Comparison of ENCODE assay signal across 33 cellular contexts in the genomic region with DNA sequence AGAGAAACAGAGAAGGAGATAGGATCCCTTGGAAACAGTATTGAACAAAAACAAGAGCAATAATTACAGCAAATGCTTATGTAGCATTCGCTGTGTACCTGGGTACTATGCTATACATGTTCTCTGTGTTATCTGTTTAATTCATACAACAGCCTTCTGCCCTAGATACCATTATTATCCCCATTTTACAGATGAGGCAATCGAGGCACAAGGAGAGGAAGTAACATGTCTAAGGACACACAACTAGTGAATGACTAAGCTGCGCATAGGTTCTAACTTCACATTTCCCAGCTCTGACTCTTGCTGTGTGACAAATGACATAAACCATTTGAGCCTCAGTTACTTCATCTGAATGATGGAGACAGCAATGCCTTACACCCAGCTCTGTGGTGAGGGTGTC.
"Had no signal": no experiment of that assay in that cellular context is flagged by ENCODE, and none has a peak within 500 bp of the region (broad histone marks: within the 10 kb centered on the region; RNA-seq: fewer than 3 reads in every experiment).

No MANE protein-coding gene starts in this region.

- H3K27me3 ChIP-seq: neutrophil, ovary, suprapubic skin, testis, tibial artery, transverse colon, upper lobe of right lung, vagina had no signal

- H3K4me1 ChIP-seq: parathyroid adenoma, psoas muscle, spleen, suprapubic skin, testis, transverse colon, upper lobe of right lung, vagina had no signal

- H3K36me3 ChIP-seq: neutrophil, ovary, spleen, suprapubic skin, tibial artery, transverse colon, upper lobe of right lung, vagina had no signal

- H3K27ac Mint-ChIP-seq: naive B cell; naive thymus-derived CD8-positive, alpha-beta T cell; natural killer cell treated with Interleukin-12 subunit alpha and Interleukin-12 subunit beta and Interleukin-15 and Interleukin-18, amount 100 ng/mL, for 72 hours; nephron progenitor cell; progenitor cell of endocrine pancreas; stimulated activated memory B cell treated with anti-CD40 and anti-IgM and Interleukin-4, amounts not matched to agents 10 μg/mL and 1 μg/mL and 100 μg/mL, for 72 hours; stimulated activated naive CD8-positive, alpha-beta T cell treated with anti-CD3 and anti-CD28 coated beads, Interleukin-15, amount 100 ng/mL, for 72 hours; type B pancreatic cell had no signal

- H3K9me3 ChIP-seq: neutrophil, ovary, psoas muscle, spleen, suprapubic skin, testis, tibial artery, transverse colon, upper lobe of right lung, vagina had no signal

- ATAC-seq: naive thymus-derived CD8-positive, alpha-beta T cell; natural killer cell treated with Interleukin-12 subunit alpha and Interleukin-12 subunit beta and Interleukin-15 and Interleukin-18, amount 100 ng/mL, for 72 hours; psoas muscle; sciatic nerve; stimulated activated naive CD8-positive, alpha-beta T cell treated with anti-CD3 and anti-CD28 coated beads, Interleukin-15, Interleukin-2, amounts not matched to agents 100 U/mL and 50 U/mL, for 24 hours had no signal

- H3K36me3 Mint-ChIP-seq: naive B cell; naive thymus-derived CD8-positive, alpha-beta T cell; natural killer cell treated with Interleukin-12 subunit alpha and Interleukin-12 subunit beta and Interleukin-15 and Interleukin-18, amount 100 ng/mL, for 72 hours; stimulated activated memory B cell treated with anti-CD40 and anti-IgM and Interleukin-4, amounts not matched to agents 10 μg/mL and 1 μg/mL and 100 μg/mL, for 72 hours; type B pancreatic cell had no signal

- H3K4me3 Mint-ChIP-seq: naive B cell; naive thymus-derived CD8-positive, alpha-beta T cell; natural killer cell treated with Interleukin-12 subunit alpha and Interleukin-12 subunit beta and Interleukin-15 and Interleukin-18, amount 100 ng/mL, for 72 hours; nephron progenitor cell; neural crest cell; stimulated activated memory B cell treated with anti-CD40 and anti-IgM and Interleukin-4, amounts not matched to agents 10 μg/mL and 1 μg/mL and 100 μg/mL, for 72 hours; stimulated activated naive CD8-positive, alpha-beta T cell treated with anti-CD3 and anti-CD28 coated beads, Interleukin-15, amount 100 ng/mL, for 72 hours; type B pancreatic cell had no signal

- H3K27ac ChIP-seq: neutrophil, ovary, parathyroid adenoma, psoas muscle, skin epidermis, spleen, suprapubic skin, testis, tibial artery, transverse colon, upper lobe of right lung, vagina had no signal

- H3K27me3 Mint-ChIP-seq: progenitor cell of endocrine pancreas, type B pancreatic cell had no signal

- H3K9me3 Mint-ChIP-seq: naive B cell; naive thymus-derived CD8-positive, alpha-beta T cell; natural killer cell treated with Interleukin-12 subunit alpha and Interleukin-12 subunit beta and Interleukin-15 and Interleukin-18, amount 100 ng/mL, for 72 hours; nephron progenitor cell; neural crest cell; stimulated activated memory B cell treated with anti-CD40 and anti-IgM and Interleukin-4, amounts not matched to agents 10 μg/mL and 1 μg/mL and 100 μg/mL, for 72 hours; stimulated activated naive CD8-positive, alpha-beta T cell treated with anti-CD3 and anti-CD28 coated beads, Interleukin-15, amount 100 ng/mL, for 72 hours; type B pancreatic cell had no signal

- H3K4me1 Mint-ChIP-seq: naive B cell; naive thymus-derived CD8-positive, alpha-beta T cell; neural crest cell; stimulated activated memory B cell treated with anti-CD40 and anti-IgM and Interleukin-4, amounts not matched to agents 10 μg/mL and 1 μg/mL and 100 μg/mL, for 72 hours had no signal

- DNase-seq: naive B cell; naive thymus-derived CD8-positive, alpha-beta T cell; nephron progenitor cell; nucleus accumbens; ovary; posterior cingulate gyrus; psoas muscle; spleen; stimulated activated CD4-positive, alpha-beta T cell treated with anti-CD3 and anti-CD28 coated beads, Interleukin-12 subunit alpha, Interleukin-12 subunit beta, amount 100 ng/mL, for 4 hours; stimulated activated CD4-positive, alpha-beta T cell treated with anti-CD3 and anti-CD28 coated beads, Interleukin-1b, Interleukin-23, amount 100 ng/mL, for 48 hours; stimulated activated CD4-positive, alpha-beta T cell treated with anti-CD3 and anti-CD28 coated beads, Interleukin-4, amount 100 ng/mL, for 1 hour; stimulated activated CD4-positive, alpha-beta T cell treated with anti-CD3 and anti-CD28 coated beads, Interleukin-4, amount 100 ng/mL, for 4 hours; stimulated activated CD8-positive, alpha-beta memory T cell treated with anti-CD3 and anti-CD28 coated beads, Interleukin-4, amount 100 ng/mL, for 48 hours; stimulated activated naive CD4-positive, alpha-beta T cell; stimulated activated naive CD8-positive, alpha-beta T cell treated with anti-CD3 and anti-CD28 coated beads, Interleukin-15, amount 100 ng/mL, for 72 hours; stimulated activated naive CD8-positive, alpha-beta T cell treated with anti-CD3 and anti-CD28 coated beads, Interleukin-15, Interleukin-2, amounts not matched to agents 100 U/mL and 50 U/mL, for 24 hours; substantia nigra; testis; tibial artery; transverse colon; upper lobe of right lung had no signal

- H3K4me3 ChIP-seq: ovary, psoas muscle, skin epidermis, smooth muscle cell, spleen, suprapubic skin, testis, tibial artery, transverse colon, upper lobe of right lung, vagina had no signal
